In the genomic region with DNA sequence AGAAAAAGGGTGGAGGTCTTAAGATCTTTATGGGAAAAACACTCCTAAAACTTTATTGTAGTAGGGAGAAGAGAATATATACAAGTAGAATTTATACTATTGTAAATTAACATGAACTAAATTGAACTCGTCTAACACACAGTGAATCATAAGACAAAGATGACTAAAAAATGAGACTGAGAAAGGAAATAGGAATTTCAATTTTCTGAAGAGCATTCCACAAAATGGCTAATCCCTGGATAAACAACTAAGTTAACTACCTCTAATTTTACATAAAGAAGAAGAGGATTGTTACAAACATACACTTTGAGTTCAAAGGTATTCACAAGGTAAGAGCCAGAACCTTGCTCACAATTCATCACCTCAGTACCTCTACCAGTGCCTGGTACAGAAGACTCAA, we compare ENCODE assay signal across 10 cellular contexts. TPM values are rescaled to one million over a fixed set of nuclear protein-coding genes. Genes with fewer than 3 reads are reported as not detected.
DNase-seq lines count a peak whose midpoint lies in the region; ATAC-seq and TF ChIP-seq lines count a peak whose summit lies in the region.
"Had no signal": no experiment of that assay in that cellular context is flagged by ENCODE, and none has a peak within 500 bp of the region (broad histone marks: within the 10 kb centered on the region; RNA-seq: fewer than 3 reads in every experiment).

No MANE protein-coding gene starts in this region.

- no peak for DNase-seq in activated T-cell treated with anti-CD3 and anti-CD28 coated beads, Interleukin-2, amount 50 U/mL, for 72 hours
- DNase-seq in activated T-cell treated with anti-CD3 and anti-CD28 coated beads, Interleukin-2, amount 50 U/mL, for 1 hour, result no peak
- no peak for DNase-seq in activated naive CD8-positive, alpha-beta T cell treated with anti-CD3 and anti-CD28 coated beads for 36 hours
- DNase-seq in immature natural killer cell (no peak), tibial artery (no peak), gastrocnemius medialis (no peak)
- DNase-seq in activated CD4-positive, CD25-positive, alpha-beta regulatory T cell (lab: John Stamatoyannopoulos, UW), result no peak
- DNase-seq: amniotic stem cell; NK-92 treated with Interleukin-12 subunit alpha and Interleukin-12 subunit beta, amount 100 ng/mL, for 24 hours had no signal

- peaks cover 4% of the 10 kb centered on the region for H3K27me3 Mint-ChIP-seq in activated T-cell treated with anti-CD3 and anti-CD28 coated beads, Interleukin-2, amount 50 U/mL, for 72 hours (ENCODE audit: low read depth)
- no peaks in the 10 kb centered on the region for H3K27me3 Mint-ChIP-seq in activated naive CD8-positive, alpha-beta T cell treated with anti-CD3 and anti-CD28 coated beads for 36 hours
- peaks cover 0 to 8% (median 0%) of the 10 kb centered on the region in 3 donors for H3K27me3 Mint-ChIP-seq in immature natural killer cell (ENCODE audit: low read depth in 3 of 3)

- H3K27me3 ChIP-seq in tibial artery (no peaks in the 10 kb centered on the region), gastrocnemius medialis (no peaks in the 10 kb centered on the region)

- no peak for ATAC-seq in activated T-cell treated with anti-CD3 and anti-CD28 coated beads, Interleukin-2, amount 50 U/mL, for 72 hours (replicated peaks in 1 of 2)
- no peak for ATAC-seq in gastrocnemius medialis
- no peak for ATAC-seq in GM21576 (IDR thresholded peaks at IDR 0.05; ENCODE audit: unreplicated experiment)

- no peaks in the 10 kb centered on the region for H3K36me3 Mint-ChIP-seq in activated T-cell treated with anti-CD3 and anti-CD28 coated beads, Interleukin-2, amount 50 U/mL, for 72 hours (ENCODE audit: insufficient read depth in 2 of 2)
- peaks cover 11% of the 10 kb centered on the region for H3K36me3 Mint-ChIP-seq in activated naive CD8-positive, alpha-beta T cell treated with anti-CD3 and anti-CD28 coated beads for 36 hours
- no peaks in the 10 kb centered on the region for H3K36me3 Mint-ChIP-seq in immature natural killer cell

- H3K4me1 ChIP-seq in tibial artery (peaks cover 0 to 38% (median 23%) of the 10 kb centered on the region in 4 donors), gastrocnemius medialis (peaks cover 21 to 29% of the 10 kb centered on the region in 2 donors)

- H3K9me3 ChIP-seq in tibial artery (no peaks in the 10 kb centered on the region), gastrocnemius medialis (no peaks in the 10 kb centered on the region)

- H3K36me3 ChIP-seq in tibial artery (no peaks in the 10 kb centered on the region), gastrocnemius medialis (no peaks in the 10 kb centered on the region)

- H3K27ac ChIP-seq in tibial artery (peak overlapping the region; percentile 91 to 96), gastrocnemius medialis (no peak overlapping the region)

- H3K4me3 ChIP-seq in tibial artery (peak overlapping the region; percentile 85 to 96), gastrocnemius medialis (peak overlapping the region in 1 of 4 donors; percentile 87)

- H3K4me3 Mint-ChIP-seq in activated T-cell treated with anti-CD3 and anti-CD28 coated beads, Interleukin-2, amount 50 U/mL, for 72 hours, result peak overlapping the region; percentile 91 to 92
- peak overlapping the region; percentile 93 for H3K4me3 Mint-ChIP-seq in activated naive CD8-positive, alpha-beta T cell treated with anti-CD3 and anti-CD28 coated beads for 36 hours
- H3K4me3 Mint-ChIP-seq in immature natural killer cell, result peak overlapping the region; percentile 92 to 96 (median 94)

- TF ChIP-seq CTCF in tibial artery (IDR thresholded peaks at IDR 0.05), result no peak
- TF ChIP-seq CTCF in gastrocnemius medialis (IDR thresholded peaks at IDR 0.05 in 4 of 5, conservative IDR thresholded peaks at IDR 0.05 in 1 of 5), result no peak

- TF ChIP-seq POLR2A in gastrocnemius medialis (IDR thresholded peaks at IDR 0.05), result no peak

- peaks cover 53% of the 10 kb centered on the region for H3K4me1 Mint-ChIP-seq in activated T-cell treated with anti-CD3 and anti-CD28 coated beads, Interleukin-2, amount 50 U/mL, for 72 hours (ENCODE audit: low read depth)
- peaks cover 41% of the 10 kb centered on the region for H3K4me1 Mint-ChIP-seq in activated naive CD8-positive, alpha-beta T cell treated with anti-CD3 and anti-CD28 coated beads for 36 hours
- H3K4me1 Mint-ChIP-seq in immature natural killer cell, result peaks cover 47 to 55% of the 10 kb centered on the region in 2 donors

- no peak overlapping the region for H3K27ac Mint-ChIP-seq in activated T-cell treated with anti-CD3 and anti-CD28 coated beads, Interleukin-2, amount 50 U/mL, for 72 hours
- no peak overlapping the region for H3K27ac Mint-ChIP-seq in activated naive CD8-positive, alpha-beta T cell treated with anti-CD3 and anti-CD28 coated beads for 36 hours
- peak overlapping the region in 5 of 6 donors; percentile 31 to 74 (median 64) for H3K27ac Mint-ChIP-seq in immature natural killer cell

- H3K9me3 Mint-ChIP-seq in activated T-cell treated with anti-CD3 and anti-CD28 coated beads, Interleukin-2, amount 50 U/mL, for 72 hours, result no peaks in the 10 kb centered on the region
- no peaks in the 10 kb centered on the region for H3K9me3 Mint-ChIP-seq in activated naive CD8-positive, alpha-beta T cell treated with anti-CD3 and anti-CD28 coated beads for 36 hours
- no peaks in the 10 kb centered on the region for H3K9me3 Mint-ChIP-seq in immature natural killer cell

- intact Hi-C loops in tibial artery (cut with DNase I; ENCODE audit: low total_unique reads) (no loop called here), gastrocnemius medialis (cut with DNase I; ENCODE audit: low total_unique reads) (loop anchor here (5.0 to 10.0 kb wide), 3 partner anchors 137 to 666 kb away; partner anchors contain the start of gene SAV1)

- in situ Hi-C loops in gastrocnemius medialis (cut with MboI; ENCODE audit: low sequenced_read_pairs in 4 of 4), result loop anchor here in 3 of 4 donors (5.0 to 25.0 kb wide), 2 partner anchors 208 to 668 kb away; partner anchors contain the start of gene NEMF (in 2 of the 3)

RNA-seq across cellular contexts. Expression of gene MAP4K5, which starts 2.0 kb away (rescaled TPM):
- 10 to 100 TPM; 19.0 to 20.8 TPM for total RNA-seq in activated T-cell treated with anti-CD3 and anti-CD28 coated beads, Interleukin-2, amount 50 U/mL, for 72 hours
- 10 to 100 TPM; 30.9 to 35.0 TPM for total RNA-seq in activated naive CD8-positive, alpha-beta T cell treated with anti-CD3 and anti-CD28 coated beads for 36 hours
- polyA plus RNA-seq in immature natural killer cell, result 10 to 100 TPM; 17.4 to 46.0 (median 19.0) TPM
- total RNA-seq in gastrocnemius medialis, result 10 to 100 TPM; 35.3 to 63.9 (median 47.1) TPM

RNA-seq across cellular contexts. Expression of gene ATL1, which starts 29.6 kb away (rescaled TPM):
- total RNA-seq in activated T-cell treated with anti-CD3 and anti-CD28 coated beads, Interleukin-2, amount 50 U/mL, for 72 hours, result under 1 TPM; 0.77 to 0.93 TPM
- 1 to 10 TPM in 1 of 2 experiments, under 1 TPM in 1; 0.60 to 1.4 TPM for total RNA-seq in activated naive CD8-positive, alpha-beta T cell treated with anti-CD3 and anti-CD28 coated beads for 36 hours
- 1 to 10 TPM in 2 of 3 donors, not detected in 1; 1.4 to 3.6 TPM for polyA plus RNA-seq in immature natural killer cell
- 1 to 10 TPM in 1 of 4 donors, under 1 TPM in 3; 0.15 to 1.3 (median 0.58) TPM for total RNA-seq in gastrocnemius medialis

Comparison
In these comparisons a context has a peak if more than half of its experiments do, and no peak if none do; other contexts are left out.
1. H3K27ac Mint-ChIP-seq: peak in immature natural killer cell (5 of 6); none in activated T-cell treated with anti-CD3 and anti-CD28 coated beads, Interleukin-2, amount 50 U/mL, for 72 hours (single experiment) and activated naive CD8-positive, alpha-beta T cell treated with anti-CD3 and anti-CD28 coated beads for 36 hours (single experiment).
2. H3K27ac ChIP-seq: peak in tibial artery (2 of 2); none in gastrocnemius medialis (0 of 4).
3. Peak in every context shown above with its lines, with median percentiles within 50 percentile points of each other: H3K4me3 Mint-ChIP-seq.